ENCODE assay signal across 35 cellular contexts in the genomic region with DNA sequence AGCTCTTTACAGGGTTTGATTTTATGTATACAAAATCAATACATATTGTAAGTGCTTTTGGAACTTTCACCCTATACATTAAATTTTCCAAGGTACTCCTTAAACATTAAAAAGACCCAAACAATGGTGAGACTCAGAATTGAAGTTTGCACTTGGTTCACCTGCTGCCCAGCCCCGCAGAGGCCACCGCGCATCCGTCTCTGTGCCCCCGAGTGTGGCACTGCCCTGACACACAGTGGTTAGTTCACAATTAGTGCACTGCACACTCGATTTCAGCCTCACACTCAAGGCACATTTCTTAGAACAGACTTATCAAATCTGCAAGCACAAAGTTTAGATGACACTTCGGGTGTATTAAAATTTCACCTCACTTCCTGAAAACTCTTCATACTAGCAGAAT. TPM values are rescaled to one million over a fixed set of nuclear protein-coding genes. Genes with fewer than 3 reads are reported as not detected.
"Had no signal": no experiment of that assay in that cellular context is flagged by ENCODE, and none has a peak within 500 bp of the region (broad histone marks: within the 10 kb centered on the region; RNA-seq: fewer than 3 reads in every experiment).

No MANE protein-coding gene starts in this region.

- H3K36me3 ChIP-seq: uterus had no signal

- H3K4me2 ChIP-seq: smooth muscle cell had no signal

- DNase-seq: hypothalamus; immature natural killer cell; kidney; left colon; left lung; lower lobe of right lung; mammary epithelial cell; mesenchymal stem cell; naive B cell; natural killer cell; right lobe of liver; stimulated activated CD4-positive, alpha-beta T cell treated with anti-CD3 and anti-CD28 coated beads, Interleukin-1b, Interleukin-23, amount 100 ng/mL, for 48 hours; stimulated activated CD4-positive, alpha-beta T cell treated with anti-CD3 and anti-CD28 coated beads, Interleukin-2, amount 100 ng/mL, for 48 hours; stimulated activated CD4-positive, alpha-beta T cell treated with anti-CD3 and anti-CD28 coated beads, Interleukin-4, amount 100 ng/mL, for 4 hours; stimulated activated CD8-positive, alpha-beta memory T cell treated with anti-CD3 and anti-CD28 coated beads, Interleukin-4, amount 100 ng/mL, for 48 hours; stimulated activated naive CD4-positive, alpha-beta T cell; tibial artery; uterus had no signal

- H3K4me1 ChIP-seq: uterus had no signal

- ATAC-seq: left colon, left lung, lower lobe of right lung, natural killer cell, right lobe of liver had no signal

- H3K9me3 Mint-ChIP-seq: immature natural killer cell; naive B cell; natural killer cell; stimulated activated naive CD8-positive, alpha-beta T cell treated with anti-CD3 and anti-CD28 coated beads, Interleukin-15, Interleukin-2, amounts not matched to agents 100 ng/mL and 50 ng/mL, for 24 hours; type B pancreatic cell had no signal

- H3K36me3 Mint-ChIP-seq: natural killer cell had no signal

- H3K27me3 Mint-ChIP-seq: naive B cell; stimulated activated naive CD8-positive, alpha-beta T cell treated with anti-CD3 and anti-CD28 coated beads, Interleukin-15, Interleukin-2, amounts not matched to agents 100 ng/mL and 50 ng/mL, for 24 hours; type B pancreatic cell had no signal

- H2AFZ ChIP-seq: parathyroid adenoma had no signal

- H3K27me3 ChIP-seq: left lung, right atrium auricular region, right lobe of liver, suprapubic skin, tibial artery, uterus had no signal

- H3K4me3 ChIP-seq: left lung, lower lobe of right lung, right atrium auricular region, right lobe of liver, smooth muscle cell, suprapubic skin, thoracic aorta, tibial artery, uterus had no signal

- H3K4me3 Mint-ChIP-seq: immature natural killer cell; naive B cell; natural killer cell; stimulated activated naive CD8-positive, alpha-beta T cell treated with anti-CD3 and anti-CD28 coated beads, Interleukin-15, Interleukin-2, amounts not matched to agents 100 ng/mL and 50 ng/mL, for 24 hours; type B pancreatic cell had no signal

- H3K27ac Mint-ChIP-seq: immature natural killer cell; natural killer cell; stimulated activated naive CD8-positive, alpha-beta T cell treated with anti-CD3 and anti-CD28 coated beads, Interleukin-15, Interleukin-2, amounts not matched to agents 100 ng/mL and 50 ng/mL, for 24 hours; type B pancreatic cell had no signal

- H3K27ac ChIP-seq: left lung, lower lobe of right lung, parathyroid adenoma, right atrium auricular region, right lobe of liver, suprapubic skin, thoracic aorta, tibial artery, uterus had no signal

RNA-seq across cellular contexts. Expression of gene LITAFD, which starts 43.3 kb away (rescaled TPM):
- total RNA-seq: kidney, left colon, left lung, liver, lower lobe of right lung, mammary epithelial cell, mononuclear cell, omental fat pad, posterior vena cava, pulmonary artery endothelial cell, renal cortical epithelial cell, right atrium auricular region, right lobe of liver, skeletal muscle tissue, smooth muscle cell, subcutaneous adipose tissue, suprapubic skin, thoracic aorta, ureter, uterus had no signal
- polyA plus RNA-seq: immature natural killer cell, liver, mammary epithelial cell, neural cell, smooth muscle cell had no signal
